1 cellular context compared by ENCODE assay signal in genomic region chr4:38024203-38024504, GRCh38.
TF ChIP-seq lines count a peak whose summit lies in the region.

No MANE protein-coding gene starts in this region.

TF ChIP-seq in SK-N-SH, 30 proteins besides CTCF, POLR2A, EP300 and RAD21 (continued from another document):
- TF ChIP-seq REST (IDR thresholded peaks at IDR 0.05; ENCODE audit: low read depth, low read length) (no peak), TAF1 (IDR thresholded peaks at IDR 0.05; ENCODE audit: borderline replicate concordance, low read depth, low read length) (no peak), TCF12 (IDR thresholded peaks at IDR 0.05) (0 out of 2 replicates have a peak, but pooled peaks have one; percentile 16), NFIC (IDR thresholded peaks at IDR 0.05; ENCODE audit: borderline replicate concordance) (no peak), RFX5 (IDR thresholded peaks at IDR 0.05; ENCODE audit: low read length) (no peak), PBX3 (IDR thresholded peaks at IDR 0.05) (no peak), MAX (IDR thresholded peaks at IDR 0.05; ENCODE audit: low read depth) (no peak), NRF1 (IDR thresholded peaks at IDR 0.05; ENCODE audit: low read depth, low read length) (no peak), YY1 (IDR thresholded peaks at IDR 0.05; ENCODE audit: low read depth) (no peak), ZBTB33 (IDR thresholded peaks at IDR 0.05; ENCODE audit: borderline replicate concordance, low read depth) (no peak), USF1 (IDR thresholded peaks at IDR 0.05; ENCODE audit: borderline replicate concordance, low read depth) (no peak), TEAD4 (IDR thresholded peaks at IDR 0.05; ENCODE audit: borderline replicate concordance, insufficient read depth) (no peak), MEF2A (IDR thresholded peaks at IDR 0.05; ENCODE audit: borderline replicate concordance, low read depth) (no peak), IRF3 (IDR thresholded peaks at IDR 0.05; ENCODE audit: low read depth, low read length) (no peak), FOSL2 (IDR thresholded peaks at IDR 0.05; ENCODE audit: borderline replicate concordance, low read depth) (no peak), SIN3A (IDR thresholded peaks at IDR 0.05; ENCODE audit: borderline replicate concordance, low read depth, low read length) (no peak), GABPA (IDR thresholded peaks at IDR 0.05; ENCODE audit: low read depth) (no peak), RXRA (IDR thresholded peaks at IDR 0.05; ENCODE audit: borderline replicate concordance, low read depth) (no peak), RCOR1 (IDR thresholded peaks at IDR 0.05; ENCODE audit: low read length) (peak; percentile 83)
